8 cellular contexts compared by ENCODE assay signal in genomic region chr5:175444060-175444904, GRCh38. TPM values are rescaled to one million over a fixed set of nuclear protein-coding genes. Genes with fewer than 3 reads are reported as not detected.
A peak's percentile ranks its signal among the peaks of the same experiment; 100 is the strongest.
DNase-seq lines count a peak whose midpoint lies in the region; ATAC-seq lines count a peak whose summit lies in the region.

Gene DRD1, minus strand, starts transcription at chr5:175444182. Its CDS starts 1,083 bp downstream, at chr5:175443099.

- no peak within 1 kb of the TSS for H3K27ac ChIP-seq in mesendoderm (ENCODE audit: low read depth, low read length)

- H3K4me1 ChIP-seq in mesendoderm (ENCODE audit: control insufficient read depth, low read depth, low read length), result peaks cover 4% of the 10 kb centered on the region

- no peak within 1 kb of the TSS for H2AK5ac ChIP-seq in mesendoderm (ENCODE audit: low read length)

- peak within 1 kb of the TSS; percentile 28 for H3K4me3 ChIP-seq in mesendoderm (ENCODE audit: low read length)

- no peaks in the 10 kb centered on the region for H3K36me3 ChIP-seq in mesendoderm (ENCODE audit: control insufficient read depth, insufficient read depth, low read length)

- H4K8ac ChIP-seq in mesendoderm (ENCODE audit: low read depth, low read length), result no peak within 1 kb of the TSS

- peak within 1 kb of the TSS; percentile 70 for H3K56ac ChIP-seq in mesendoderm (ENCODE audit: low read length)

- no peak within 1 kb of the TSS for H2BK5ac ChIP-seq in mesendoderm (ENCODE audit: low read length)

- peak within 1 kb of the TSS; percentile 86 for H3K23ac ChIP-seq in mesendoderm (ENCODE audit: low read length)

- H2BK15ac ChIP-seq in mesendoderm (replicated peaks; ENCODE audit: low read depth), result no peak within 1 kb of the TSS

- WGBS in mesendoderm (ENCODE audit: extremely low coverage, insufficient coverage, low lambda C conversion rate), result no CpG with 5 or more reads among the region's 91 CpGs

- no peak within 1 kb of the TSS for H4K5ac ChIP-seq in mesendoderm (ENCODE audit: low read length)

- peaks cover 6% of the 10 kb centered on the region for H3K4me1 Mint-ChIP-seq in activated CD4-positive, alpha-beta T cell treated with anti-CD3 and anti-CD28 coated beads, Interleukin-2, amount 10 ng/mL, durations not matched to agents 7 days and 5 days

- CTCF ChIA-PET in activated CD4-positive, alpha-beta T cell treated with anti-CD3 and anti-CD28 coated beads, Interleukin-2, amount 10 ng/mL, durations not matched to agents 7 days and 5 days (lab: Charles Lee), result interaction anchor here (0.9 to 1.6 kb wide), 3 partner anchors 8 to 498 kb away, joined by 3 to 5 read pairs (median 3); no protein-coding TSS in a partner anchor

- peaks cover 6% of the 10 kb centered on the region for H3K27me3 ChIP-seq in mesendoderm (ENCODE audit: insufficient read depth, low read length, poor library complexity)

- H3K27ac Mint-ChIP-seq in activated CD4-positive, alpha-beta T cell treated with anti-CD3 and anti-CD28 coated beads, Interleukin-2, amount 10 ng/mL, durations not matched to agents 7 days and 5 days, result no peak within 1 kb of the TSS

- DNase-seq in Daoy (ENCODE audit: low read depth) (peak; percentile 73), dermis blood vessel endothelial cell (peak; percentile 47), mesendoderm (peak; percentile 60), HT-29 (ENCODE audit: low spot score) (no peak)
- DNase-seq in activated CD4-positive, alpha-beta T cell treated with anti-CD3 and anti-CD28 coated beads, Interleukin-2, amount 10 ng/mL, durations not matched to agents 7 days and 5 days, result peak; percentile 33
- peak; percentile 3 to 42 for DNase-seq in stimulated activated CD8-positive, alpha-beta memory T cell treated with anti-CD3 and anti-CD28 coated beads, Interleukin-7, amount 100 ng/mL, for 4 hours (ENCODE audit: low read depth in 2 of 2)

- H3K79me1 ChIP-seq in mesendoderm (ENCODE audit: low read length), result no peaks in the 10 kb centered on the region

- POLR2A ChIA-PET in activated CD4-positive, alpha-beta T cell treated with anti-CD3 and anti-CD28 coated beads, Interleukin-2, amount 10 ng/mL, durations not matched to agents 7 days and 5 days (lab: Charles Lee), result no interaction called here

- no peak within 1 kb of the TSS for H3K18ac ChIP-seq in mesendoderm (ENCODE audit: low read length)

- no peaks in the 10 kb centered on the region for H3K9me3 Mint-ChIP-seq in activated CD4-positive, alpha-beta T cell treated with anti-CD3 and anti-CD28 coated beads, Interleukin-2, amount 10 ng/mL, durations not matched to agents 7 days and 5 days

- no peak within 1 kb of the TSS for H2BK120ac ChIP-seq in mesendoderm (ENCODE audit: low read depth, low read length)

- no peak within 1 kb of the TSS for H3K4me3 Mint-ChIP-seq in activated CD4-positive, alpha-beta T cell treated with anti-CD3 and anti-CD28 coated beads, Interleukin-2, amount 10 ng/mL, durations not matched to agents 7 days and 5 days

- peak; percentile 72 for ATAC-seq in HG03354 (IDR thresholded peaks at IDR 0.05; ENCODE audit: poor library complexity, severe bottlenecking, unreplicated experiment)
- ATAC-seq in HG03378 (IDR thresholded peaks at IDR 0.05; ENCODE audit: unreplicated experiment), result no peak

- H3K9ac ChIP-seq in mesendoderm (ENCODE audit: low read length), result peak within 1 kb of the TSS; percentile 22

- peak within 1 kb of the TSS; percentile 71 for H3K4me2 ChIP-seq in mesendoderm (ENCODE audit: low read length)

- H3K4ac ChIP-seq in mesendoderm (ENCODE audit: low read depth, low read length), result no peak within 1 kb of the TSS

- no peaks in the 10 kb centered on the region for H3K79me2 ChIP-seq in mesendoderm (ENCODE audit: control insufficient read depth, insufficient read depth, low read length)

- H3K27me3 Mint-ChIP-seq in activated CD4-positive, alpha-beta T cell treated with anti-CD3 and anti-CD28 coated beads, Interleukin-2, amount 10 ng/mL, durations not matched to agents 7 days and 5 days, result peaks cover 78% of the 10 kb centered on the region

- H3K36me3 Mint-ChIP-seq in activated CD4-positive, alpha-beta T cell treated with anti-CD3 and anti-CD28 coated beads, Interleukin-2, amount 10 ng/mL, durations not matched to agents 7 days and 5 days (ENCODE audit: low read depth), result no peaks in the 10 kb centered on the region

RNA-seq across cellular contexts. Expression of gene DRD1, which starts in this region (rescaled TPM):
- total RNA-seq in Daoy (2014; rRNA removed; shearing (Covaris generic)), result 0.06 TPM in 2 replicates
- not detected for total RNA-seq in activated CD4-positive, alpha-beta T cell treated with anti-CD3 and anti-CD28 coated beads, Interleukin-2, amount 10 ng/mL, durations not matched to agents 7 days and 5 days
- not detected in 2 replicates for total RNA-seq in dermis blood vessel endothelial cell
- polyA plus RNA-seq in mesendoderm (2013, experiment 1 of 2), result 0.60 TPM
- 0.57 TPM for polyA plus RNA-seq in mesendoderm (2013, experiment 2 of 2)
- total RNA-seq in HT-29 (2014; rRNA removed; shearing (Covaris generic)), result not detected in 2 replicates

Comparison
In these comparisons a context has a peak if more than half of its experiments do, and no peak if none do; other contexts are left out.
1. Peak in DNase-seq in Daoy; RNA of the gene not detected or under 1 TPM.
2. Peak in DNase-seq in activated CD4-positive, alpha-beta T cell treated with anti-CD3 and anti-CD28 coated beads, Interleukin-2, amount 10 ng/mL, durations not matched to agents 7 days and 5 days; RNA of the gene not detected or under 1 TPM.
3. Peak in DNase-seq in dermis blood vessel endothelial cell; RNA of the gene not detected or under 1 TPM.